In genomic region chr1:95287825-95288224, GRCh38 we compare ENCODE assay signal across 1 cellular context.
TF ChIP-seq lines count a peak whose summit lies in the region.

No MANE protein-coding gene starts in this region.

TF ChIP-seq in HepG2, 621 proteins besides CTCF, POLR2A, EP300 and RAD21:
- TF ChIP-seq ARID5B (CRISPR knock-in tag; IDR thresholded peaks at IDR 0.05): 0 out of 2 replicates have a peak, but pooled peaks have one; percentile 14
- TF ChIP-seq ZNF878 (CRISPR knock-in tag; IDR thresholded peaks at IDR 0.05): no peak
- TF ChIP-seq ZKSCAN1 (IDR thresholded peaks at IDR 0.05; ENCODE audit: low read length): 0 out of 2 replicates have a peak, but pooled peaks have one; percentile 30
- TF ChIP-seq FOSL2 (CRISPR knock-in tag; IDR thresholded peaks at IDR 0.05): peak; percentile 55
- no peak for TF ChIP-seq KDM3A (CRISPR knock-in tag; IDR thresholded peaks at IDR 0.05; ENCODE audit: low read depth)
- TF ChIP-seq GATAD2A (CRISPR knock-in tag; IDR thresholded peaks at IDR 0.05): 0 out of 2 replicates have a peak, but pooled peaks have one; percentile 9
- TF ChIP-seq TBX3 (IDR thresholded peaks at IDR 0.05; ENCODE audit: borderline replicate concordance): 0 out of 2 replicates have a peak, but pooled peaks have one; percentile 21
- 0 out of 4 replicates have a peak, but pooled peaks of 1 of the 2 experiments have one; percentile 5 for TF ChIP-seq MAFK (conservative IDR thresholded peaks at IDR 0.05 in 1 of 2, IDR thresholded peaks at IDR 0.05 in 1 of 2; ENCODE audit: low read length in 2 of 2)
- no peak for TF ChIP-seq SKI (IDR thresholded peaks at IDR 0.05; ENCODE audit: partially characterized antibody)
